In genomic region chr15:48970926-48971325, GRCh38 we compare ENCODE assay signal across 1 cellular context. TPM values are rescaled to one million over a fixed set of nuclear protein-coding genes. Genes with fewer than 3 reads are reported as not detected.
"Had no signal": no experiment of that assay in that cellular context is flagged by ENCODE, and none has a peak within 500 bp of the region (broad histone marks: within the 10 kb centered on the region; RNA-seq: fewer than 3 reads in every experiment).

No MANE protein-coding gene starts in this region.

RNA-seq across cellular contexts. Expression of gene SHC4, which starts 7.2 kb away (rescaled TPM):
- polyA plus RNA-seq: endothelial cell of umbilical vein had no signal
